ENCODE assay signal across 33 cellular contexts in genomic region chr7:41445432-41445831, GRCh38.
"Had no signal": no experiment of that assay in that cellular context is flagged by ENCODE, and none has a peak within 500 bp of the region (broad histone marks: within the 10 kb centered on the region; RNA-seq: fewer than 3 reads in every experiment).

No MANE protein-coding gene starts in this region.

- H3K36me3 ChIP-seq: adrenal gland, ascending aorta, brain microvascular endothelial cell, heart left ventricle, left lung, lower lobe of right lung, pancreas, prostate gland, sigmoid colon, stomach, thoracic aorta, uterus had no signal

- H3K27ac ChIP-seq: adrenal gland, ascending aorta, brain microvascular endothelial cell, foreskin keratinocyte, heart left ventricle, left lung, lower lobe of right lung, pancreas, prostate gland, sigmoid colon, stomach, thoracic aorta, uterus, VCaP had no signal

- H3K4me1 ChIP-seq: adrenal gland, foreskin keratinocyte, left lung, lower lobe of right lung, prostate gland, uterus had no signal

- H3K9me3 ChIP-seq: adrenal gland, ascending aorta, heart left ventricle, left lung, lower lobe of right lung, pancreas, prostate gland, sigmoid colon, stomach, thoracic aorta, uterus had no signal

- DNase-seq: activated CD4-positive, alpha-beta memory T cell treated with anti-CD3 and anti-CD28 coated beads for 36 hours; activated CD4-positive, alpha-beta T cell treated with anti-CD3 and anti-CD28 coated beads, Interleukin-2, amount 10 ng/mL, durations not matched to agents 24 days and 14 days; activated CD8-positive, alpha-beta memory T cell treated with anti-CD3 and anti-CD28 coated beads, Interleukin-2, amount 50 U/mL, for 4 hours; activated effector memory CD4-positive, alpha-beta T cell treated with anti-CD3 and anti-CD28 coated beads, Interleukin-2, amount 50 U/mL, for 16 hours; activated naive CD4-positive, alpha-beta T cell treated with anti-CD3 and anti-CD28 coated beads for 36 hours; activated naive CD8-positive, alpha-beta T cell treated with anti-CD3 and anti-CD28 coated beads for 36 hours; activated T-cell treated with anti-CD3 and anti-CD28 coated beads, Interleukin-2, amount 50 U/mL, for 1 hour; adrenal gland; brain microvascular endothelial cell; cortex of kidney; effector memory CD8-positive, alpha-beta T cell; foreskin keratinocyte; heart left ventricle; left lung; lower lobe of right lung; mesenchymal stem cell; naive thymus-derived CD8-positive, alpha-beta T cell; pancreas; sigmoid colon; small intestine; stimulated activated CD4-positive, alpha-beta T cell treated with anti-CD3 and anti-CD28 coated beads, Interleukin-1b, Interleukin-23, amount 100 ng/mL, for 48 hours; stimulated activated CD4-positive, alpha-beta T cell treated with anti-CD3 and anti-CD28 coated beads, Interleukin-4, amount 100 ng/mL, for 4 hours; stimulated activated CD8-positive, alpha-beta memory T cell treated with anti-CD3 and anti-CD28 coated beads, Interleukin-4, amount 100 ng/mL, for 48 hours; stimulated activated naive B cell treated with anti-CD40 and anti-IgM and Interleukin-4, amounts not matched to agents 10 μg/mL and 1 μg/mL and 100 μg/mL, for 72 hours; stomach; T-helper 9 cell; uterus had no signal

- FAIRE-seq: endothelial cell of umbilical vein, pancreas, small intestine, TTC549 had no signal

- H3K27me3 ChIP-seq: adrenal gland, ascending aorta, brain microvascular endothelial cell, foreskin keratinocyte, heart left ventricle, left lung, pancreas, sigmoid colon, stomach, uterus had no signal

- H3K4me3 ChIP-seq: adrenal gland, ascending aorta, heart left ventricle, left lung, lower lobe of right lung, pancreas, prostate gland, sigmoid colon, stomach, thoracic aorta, uterus had no signal
